9 cellular contexts compared by ENCODE assay signal in the genomic region with DNA sequence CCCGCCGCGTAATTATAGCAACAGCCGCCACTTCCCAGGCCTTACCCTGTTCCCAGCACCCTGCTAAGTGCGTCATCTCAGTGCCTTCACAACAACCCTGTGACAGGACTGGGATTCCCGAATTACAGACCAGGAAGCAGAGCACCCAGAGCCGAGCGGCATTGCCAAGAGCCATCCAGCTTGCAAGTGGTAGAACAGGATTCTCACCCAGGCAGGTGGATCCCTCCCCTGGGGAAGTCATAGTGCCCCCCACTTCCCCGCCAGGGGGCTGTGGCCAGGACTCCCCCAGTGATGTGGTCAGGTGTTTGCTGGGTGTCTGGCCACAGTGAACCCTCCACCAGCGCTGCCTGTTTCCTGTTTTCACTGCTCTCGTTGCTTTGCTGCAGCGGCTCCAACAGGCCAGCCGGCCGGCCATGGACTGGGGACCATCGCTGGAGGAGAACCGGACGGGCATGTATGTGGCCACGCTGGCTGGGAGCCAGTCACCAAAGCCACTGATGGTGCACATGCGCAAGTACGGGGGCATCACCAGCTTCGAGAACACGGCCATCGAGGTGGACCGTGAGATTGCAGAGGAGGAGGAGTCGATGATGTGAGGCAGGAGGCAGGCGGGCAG. TPM values are rescaled to one million over a fixed set of nuclear protein-coding genes. Genes with fewer than 3 reads are reported as not detected.
DNase-seq lines count a peak whose midpoint lies in the region; ATAC-seq and TF ChIP-seq lines count a peak whose summit lies in the region.
"Had no signal": no experiment of that assay in that cellular context is flagged by ENCODE, and none has a peak within 500 bp of the region (broad histone marks: within the 10 kb centered on the region; RNA-seq: fewer than 3 reads in every experiment).

No MANE protein-coding gene starts in this region.

- DNase-seq in ACHN (peak; percentile 44), lower lobe of right lung (peak; percentile 62), NCI-H524 treated with DMSO at 0.1 percent for 48 hours (lab: John Stamatoyannopoulos, UW) (no peak), NCI-H1092 treated with DMSO at 0.1 percent for 48 hours (lab: John Stamatoyannopoulos, UW) (no peak), SIG-M5 treated with dmso at 0.1 percent for 504 hours (lab: John Stamatoyannopoulos, UW; ENCODE audit: unreplicated experiment) (no peak)
- peak; percentile 29 for DNase-seq in activated naive CD8-positive, alpha-beta T cell treated with anti-CD3 and anti-CD28 coated beads, Interleukin-2, amount 50 U/mL, for 24 hours

- peaks cover 12% of the 10 kb centered on the region for H3K4me1 ChIP-seq in lower lobe of right lung

- intact Hi-C loops in lower lobe of right lung (cut with DNase I): no loop called here

- H3K27me3 Mint-ChIP-seq in activated naive CD8-positive, alpha-beta T cell treated with anti-CD3 and anti-CD28 coated beads, Interleukin-2, amount 50 U/mL, for 24 hours: peaks cover 18% of the 10 kb centered on the region

- in situ Hi-C loops in ACHN (cut with HindIII; ENCODE audit: low pct_ligation_motif_present, low pct_unique_long_range_greater_than_20kb, low sequenced_read_pairs): no loop called here

- peak overlapping the region; percentile 3 for H3K4me3 ChIP-seq in lower lobe of right lung

- H3K27me3 ChIP-seq in lower lobe of right lung (ENCODE audit: low read depth): peaks cover 13% of the 10 kb centered on the region

- H3K36me3 ChIP-seq in lower lobe of right lung: no peaks in the 10 kb centered on the region

- H3K9me3 ChIP-seq in lower lobe of right lung: no peaks in the 10 kb centered on the region

- H3K9me3 Mint-ChIP-seq in activated naive CD8-positive, alpha-beta T cell treated with anti-CD3 and anti-CD28 coated beads, Interleukin-2, amount 50 U/mL, for 24 hours: no peaks in the 10 kb centered on the region

- H3K36me3 Mint-ChIP-seq in activated naive CD8-positive, alpha-beta T cell treated with anti-CD3 and anti-CD28 coated beads, Interleukin-2, amount 50 U/mL, for 24 hours (ENCODE audit: low read depth): no peaks in the 10 kb centered on the region

- peak; percentile 40 for ATAC-seq in HG02981 (IDR thresholded peaks at IDR 0.05; ENCODE audit: unreplicated experiment)
- peak; percentile 17 for ATAC-seq in activated naive CD8-positive, alpha-beta T cell treated with anti-CD3 and anti-CD28 coated beads, Interleukin-2, amount 50 U/mL, for 24 hours
- peak; percentile 54 to 77 for ATAC-seq in lower lobe of right lung
- ATAC-seq in GM19328 (IDR thresholded peaks at IDR 0.05; ENCODE audit: unreplicated experiment): no peak

- no peak overlapping the region for H3K4me3 Mint-ChIP-seq in activated naive CD8-positive, alpha-beta T cell treated with anti-CD3 and anti-CD28 coated beads, Interleukin-2, amount 50 U/mL, for 24 hours

- TF ChIP-seq CTCF in lower lobe of right lung (IDR thresholded peaks at IDR 0.05): no peak

- H3K27ac ChIP-seq in lower lobe of right lung: no peak overlapping the region

- H3K4me1 Mint-ChIP-seq in activated naive CD8-positive, alpha-beta T cell treated with anti-CD3 and anti-CD28 coated beads, Interleukin-2, amount 50 U/mL, for 24 hours: peaks cover 20% of the 10 kb centered on the region

- H3K27ac Mint-ChIP-seq in activated naive CD8-positive, alpha-beta T cell treated with anti-CD3 and anti-CD28 coated beads, Interleukin-2, amount 50 U/mL, for 24 hours: no peak overlapping the region

RNA-seq across cellular contexts. Expression of a gene that starts 19.3 kb away (rescaled TPM):
- total RNA-seq in lower lobe of right lung: not detected
- total RNA-seq: pulmonary artery endothelial cell had no signal

RNA-seq across cellular contexts. Expression of a gene that starts 42.5 kb away (rescaled TPM):
- total RNA-seq in lower lobe of right lung: not detected
- total RNA-seq: pulmonary artery endothelial cell had no signal

RNA-seq across cellular contexts. Expression of a gene that starts 53.5 kb away (rescaled TPM):
- 89.3 TPM for total RNA-seq in lower lobe of right lung

Comparison
In these comparisons a context has a peak if more than half of its experiments do, and no peak if none do; other contexts are left out.
1. DNase-seq: peak in ACHN (single experiment), activated naive CD8-positive, alpha-beta T cell treated with anti-CD3 and anti-CD28 coated beads, Interleukin-2, amount 50 U/mL, for 24 hours (single experiment) and lower lobe of right lung (single experiment); none in NCI-H524 treated with DMSO at 0.1 percent for 48 hours (single experiment), NCI-H1092 treated with DMSO at 0.1 percent for 48 hours (single experiment) and SIG-M5 treated with dmso at 0.1 percent for 504 hours (single experiment).